ENCODE assay signal across 19 cellular contexts in the genomic region with DNA sequence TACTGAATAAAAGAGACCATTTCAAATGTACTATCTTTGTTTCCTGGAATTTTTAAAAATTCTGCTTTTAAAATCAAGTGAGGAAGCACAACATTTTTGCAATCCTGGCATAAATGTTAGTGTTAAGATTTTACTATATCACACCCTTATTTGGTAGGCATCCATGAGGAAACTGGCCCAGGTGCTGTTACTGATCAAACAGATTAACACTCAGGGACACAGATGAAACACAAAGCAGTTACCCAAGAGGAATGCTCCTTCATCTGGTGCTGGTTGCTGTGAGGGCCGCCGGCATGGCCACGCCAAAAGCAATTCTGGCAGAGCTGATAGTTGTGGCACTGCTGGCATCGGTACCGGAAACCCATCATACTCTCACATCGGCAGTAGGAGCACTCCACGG.
A peak's percentile ranks its signal among the peaks of the same experiment; 100 is the strongest.
DNase-seq lines count a peak whose midpoint lies in the region; ATAC-seq and TF ChIP-seq lines count a peak whose summit lies in the region.
"Had no signal": no experiment of that assay in that cellular context is flagged by ENCODE, and none has a peak within 500 bp of the region (broad histone marks: within the 10 kb centered on the region; RNA-seq: fewer than 3 reads in every experiment).

No MANE protein-coding gene starts in this region.

- CTCF ChIA-PET in MCF 10A (lab: Yijun Ruan, JAX): interaction anchor here (0.6 kb wide), 1 partner anchor 234 kb away, joined by 3 read pairs; no protein-coding TSS in a partner anchor
- CTCF ChIA-PET in mammary epithelial cell (lab: Charles Lee; ENCODE audit: low non-redundant PET): no interaction called here

- H3K4me3 ChIP-seq in mammary epithelial cell (replicated peaks in 1 of 3; ENCODE audit: insufficient read depth in 1 of 3, low read depth in 2 of 3, low read length in 3 of 3): no peak overlapping the region
- H3K4me3 ChIP-seq in endocrine pancreas (ENCODE audit: control insufficient read depth, insufficient read depth, low read length): no peak overlapping the region
- no peak overlapping the region for H3K4me3 ChIP-seq in parathyroid adenoma (ENCODE audit: low read depth, low read length)
- H3K4me3 ChIP-seq: GM23248, Peyer's patch had no signal

- TF ChIP-seq CTCF in MCF 10A (IDR thresholded peaks at IDR 0.05; ENCODE audit: unreplicated experiment): no peak
- TF ChIP-seq CTCF in mammary epithelial cell (conservative IDR thresholded peaks at IDR 0.05 in 1 of 2, IDR thresholded peaks at IDR 0.05 in 1 of 2; ENCODE audit: extremely low read depth in 1 of 2, insufficient read depth in 1 of 2, low read depth in 1 of 2, low read length in 2 of 2): no peak
- TF ChIP-seq CTCF in parathyroid adenoma (IDR thresholded peaks at IDR 0.05): no peak

- H3K27me3 Mint-ChIP-seq in MCF 10A (ENCODE audit: insufficient read depth, unreplicated experiment): no peaks in the 10 kb centered on the region

- H3K36me3 Mint-ChIP-seq in MCF 10A (ENCODE audit: insufficient read depth, unreplicated experiment): peaks cover 11% of the 10 kb centered on the region

- H2AFZ ChIP-seq in mammary epithelial cell (ENCODE audit: low read depth, low read length) (no peak overlapping the region), parathyroid adenoma (peak overlapping the region; percentile 26)
- H2AFZ ChIP-seq: GM23248 had no signal

- H3K27me3 ChIP-seq in mammary epithelial cell (ENCODE audit: insufficient read depth, low read length) (no peaks in the 10 kb centered on the region), endocrine pancreas (ENCODE audit: control insufficient read depth, insufficient read depth, low read length) (no peaks in the 10 kb centered on the region), parathyroid adenoma (ENCODE audit: control insufficient read depth, insufficient read depth, low read length) (no peaks in the 10 kb centered on the region)
- H3K27me3 ChIP-seq: Peyer's patch had no signal

- ATAC-seq in HG03095 (IDR thresholded peaks at IDR 0.05; ENCODE audit: unreplicated experiment) (no peak), GM18861 (IDR thresholded peaks at IDR 0.05; ENCODE audit: unreplicated experiment) (no peak)
- ATAC-seq: CD8-positive, alpha-beta T cell; SK-N-SH treated with all-trans-retinoic acid at 6 μM for 48 hours had no signal

- no TSS peak for BruUV-seq in MCF 10A (replicated peaks; lab: Mats Ljungman, UMichigan)
- no TSS peak for BruUV-seq in mammary epithelial cell (replicated peaks; lab: Mats Ljungman, UMichigan)

- WGBS in mammary epithelial cell (ENCODE audit: low coverage, missing lambda C conversion rate): 100% methylated on average over 7 of the region's 7 CpGs

- H3K4me1 Mint-ChIP-seq in MCF 10A (ENCODE audit: insufficient read depth, unreplicated experiment): no peaks in the 10 kb centered on the region

- POLR2A ChIA-PET in MCF 10A (lab: Yijun Ruan, JAX): interaction anchor here (1.4 kb wide), 1 partner anchor 9 kb away, joined by 4 read pairs; no protein-coding TSS in a partner anchor

- no peaks in the 10 kb centered on the region for H4K20me1 ChIP-seq in mammary epithelial cell (ENCODE audit: insufficient read depth, low read length)

- H3K27ac ChIP-seq in mammary epithelial cell (ENCODE audit: insufficient read depth, low read depth, low read length) (no peak overlapping the region), parathyroid adenoma (no peak overlapping the region)
- H3K27ac ChIP-seq: GM23248, Peyer's patch had no signal

- H3K9me3 Mint-ChIP-seq in MCF 10A (ENCODE audit: unreplicated experiment): no peaks in the 10 kb centered on the region
- H3K9me3 Mint-ChIP-seq: CD8-positive, alpha-beta T cell had no signal

- in situ Hi-C loops in mammary epithelial cell (cut with MboI; ENCODE audit: low sequenced_read_pairs in 2 of 2): no loop called here

- intact Hi-C loops in MCF 10A (cut with micrococcal nuclease) (no loop called here), mammary epithelial cell (cut with micrococcal nuclease) (no loop called here)

- DNase-seq in MCF 10A (ENCODE audit: unreplicated experiment): no peak
- no peak for DNase-seq in mammary epithelial cell
- DNase-seq in H4 (ENCODE audit: low spot score): no peak
- DNase-seq: AML-193; C1 segment of cervical spinal cord; CD8-positive, alpha-beta T cell; GM23248; HCEC 1CT; KG1; NCI-H1694; NCI-H226; NCI-H510A treated with DMSO at 0.1 percent for 48 hours; NCI-H748 treated with DMSO at 0.1 percent for 48 hours; Peyer's patch had no signal

- no peak overlapping the region for H3K4me2 ChIP-seq in mammary epithelial cell (ENCODE audit: insufficient read depth, low read depth, low read length)
- no peak overlapping the region for H3K4me2 ChIP-seq in parathyroid adenoma (ENCODE audit: low read length)

- H3K9ac ChIP-seq in mammary epithelial cell (ENCODE audit: insufficient read depth, low read length) (no peak overlapping the region), endocrine pancreas (ENCODE audit: control insufficient read depth, insufficient read depth, low read length) (peak overlapping the region; percentile 41), parathyroid adenoma (no peak overlapping the region)
- H3K9ac ChIP-seq: GM23248 had no signal

- dilution Hi-C loops in mammary epithelial cell (cut with HindIII; ENCODE audit: low sequenced_read_pairs): no loop called here

- H3K27ac Mint-ChIP-seq in MCF 10A (ENCODE audit: low read depth, unreplicated experiment): peak overlapping the region; percentile 71
- H3K27ac Mint-ChIP-seq: CD8-positive, alpha-beta T cell had no signal

- H3K4me1 ChIP-seq in mammary epithelial cell (ENCODE audit: insufficient read depth, low read length) (no peaks in the 10 kb centered on the region), endocrine pancreas (ENCODE audit: control insufficient read depth, insufficient read depth, low read length) (no peaks in the 10 kb centered on the region), parathyroid adenoma (no peaks in the 10 kb centered on the region)
- H3K4me1 ChIP-seq: Peyer's patch had no signal

- no peak overlapping the region for H3K4me3 Mint-ChIP-seq in MCF 10A (ENCODE audit: unreplicated experiment)
- H3K4me3 Mint-ChIP-seq: CD8-positive, alpha-beta T cell had no signal

- H3K36me3 ChIP-seq in mammary epithelial cell (ENCODE audit: insufficient read depth, low read length) (peaks cover 4% of the 10 kb centered on the region), endocrine pancreas (ENCODE audit: control insufficient read depth, insufficient read depth, low read length) (no peaks in the 10 kb centered on the region), parathyroid adenoma (ENCODE audit: control insufficient read depth, insufficient read depth, low read length) (no peaks in the 10 kb centered on the region)
- H3K36me3 ChIP-seq: Peyer's patch had no signal

- H3K9me3 ChIP-seq in mammary epithelial cell (replicated peaks; ENCODE audit: insufficient read depth, low read length) (no peaks in the 10 kb centered on the region), endocrine pancreas (ENCODE audit: control insufficient read depth, low read length) (no peaks in the 10 kb centered on the region), parathyroid adenoma (ENCODE audit: control insufficient read depth, low read length) (no peaks in the 10 kb centered on the region)
- H3K9me3 ChIP-seq: Peyer's patch had no signal

- H3K79me2 ChIP-seq in mammary epithelial cell (ENCODE audit: insufficient read depth, low read length): no peaks in the 10 kb centered on the region
- no peaks in the 10 kb centered on the region for H3K79me2 ChIP-seq in parathyroid adenoma
